ENCODE assay signal across 23 cellular contexts in genomic region chr18:1618364-1618763, GRCh38.
"Had no signal": no experiment of that assay in that cellular context is flagged by ENCODE, and none has a peak within 500 bp of the region (broad histone marks: within the 10 kb centered on the region; RNA-seq: fewer than 3 reads in every experiment).

No MANE protein-coding gene starts in this region.

- H3K9me3 Mint-ChIP-seq: neural crest cell had no signal

- FAIRE-seq: endothelial cell of umbilical vein, kidney had no signal

- H3K36me3 Mint-ChIP-seq: memory B cell; mesothelial cell of epicardium; naive B cell; natural killer cell treated with Interleukin-12 subunit alpha and Interleukin-12 subunit beta and Interleukin-15 and Interleukin-18, amount 100 ng/mL, for 72 hours had no signal

- ATAC-seq: foreskin keratinocyte; gastroesophageal sphincter; heart left ventricle; left lobe of liver; mucosa of descending colon; natural killer cell treated with Interleukin-12 subunit alpha and Interleukin-12 subunit beta and Interleukin-15 and Interleukin-18, amount 100 ng/mL, for 72 hours; right lobe of liver; stimulated activated naive CD8-positive, alpha-beta T cell treated with anti-CD3 and anti-CD28 coated beads, Interleukin-15, amount 100 ng/mL, for 72 hours had no signal

- H3K4me3 Mint-ChIP-seq: memory B cell; mesothelial cell of epicardium; naive B cell; natural killer cell treated with Interleukin-12 subunit alpha and Interleukin-12 subunit beta and Interleukin-15 and Interleukin-18, amount 100 ng/mL, for 72 hours; neural crest cell; stimulated activated naive CD8-positive, alpha-beta T cell treated with anti-CD3 and anti-CD28 coated beads, Interleukin-15, amount 100 ng/mL, for 72 hours had no signal

- DNase-seq: dermis blood vessel endothelial cell; effector memory CD4-positive, alpha-beta T cell; foreskin keratinocyte; heart left ventricle; kidney; mucosa of descending colon; naive B cell; right lobe of liver; small intestine; stimulated activated CD4-positive, alpha-beta T cell treated with anti-CD3 and anti-CD28 coated beads, Interleukin-15, amount 100 ng/mL, for 24 hours; stimulated activated CD4-positive, alpha-beta T cell treated with anti-CD3 and anti-CD28 coated beads, Interleukin-2, amount 100 ng/mL, for 48 hours; stimulated activated CD8-positive, alpha-beta memory T cell treated with anti-CD3 and anti-CD28 coated beads, Interleukin-4, amount 100 ng/mL, for 48 hours; stimulated activated naive CD4-positive, alpha-beta T cell; stimulated activated naive CD8-positive, alpha-beta T cell treated with anti-CD3 and anti-CD28 coated beads, Interleukin-15, amount 100 ng/mL, for 72 hours; transverse colon had no signal

- H3K27me3 Mint-ChIP-seq: naive B cell; natural killer cell treated with Interleukin-12 subunit alpha and Interleukin-12 subunit beta and Interleukin-15 and Interleukin-18, amount 100 ng/mL, for 72 hours; stimulated activated naive CD8-positive, alpha-beta T cell treated with anti-CD3 and anti-CD28 coated beads, Interleukin-15, amount 100 ng/mL, for 72 hours had no signal

- H3K4me1 Mint-ChIP-seq: memory B cell; naive B cell; stimulated activated naive CD8-positive, alpha-beta T cell treated with anti-CD3 and anti-CD28 coated beads, Interleukin-15, amount 100 ng/mL, for 72 hours had no signal

- H3K27ac Mint-ChIP-seq: memory B cell; mesothelial cell of epicardium; natural killer cell treated with Interleukin-12 subunit alpha and Interleukin-12 subunit beta and Interleukin-15 and Interleukin-18, amount 100 ng/mL, for 72 hours; progenitor cell of endocrine pancreas; stimulated activated naive CD8-positive, alpha-beta T cell treated with anti-CD3 and anti-CD28 coated beads, Interleukin-15, amount 100 ng/mL, for 72 hours had no signal
